1 cellular context compared by ENCODE assay signal in the genomic region with DNA sequence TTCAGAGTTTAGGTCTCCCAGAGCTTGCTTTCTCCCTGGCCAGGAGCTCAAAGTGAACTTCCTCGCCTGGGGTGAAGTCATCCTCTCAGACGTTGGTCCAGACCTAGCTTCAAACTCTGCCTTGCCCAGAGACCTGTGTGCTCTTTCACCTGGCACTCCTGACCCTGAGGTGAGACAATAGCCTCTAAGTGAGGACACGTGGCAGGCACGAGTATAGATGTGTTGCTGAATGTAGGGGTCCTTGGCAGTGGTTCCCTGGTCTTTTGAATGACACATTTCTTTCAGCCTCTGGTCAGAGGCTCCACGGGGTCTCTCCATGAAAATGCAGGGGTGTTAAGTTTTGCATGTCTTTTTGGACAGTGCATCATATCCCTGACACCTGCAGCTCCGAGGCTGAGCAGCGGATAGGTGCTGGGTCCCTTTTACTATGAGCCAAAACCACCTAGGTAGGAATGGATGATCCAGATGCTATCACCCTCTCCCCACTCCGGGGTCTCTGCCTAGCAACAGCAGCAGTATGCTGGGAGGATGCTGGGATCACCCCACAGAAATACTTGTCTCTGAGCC.
TF ChIP-seq lines count a peak whose summit lies in the region.

No MANE protein-coding gene starts in this region.

TF ChIP-seq in HEK293, 187 proteins besides CTCF, POLR2A, EP300 and RAD21:
- TF ChIP-seq ZXDB (tag by site-specific recombination; IDR thresholded peaks at IDR 0.05) = peak; percentile 75
TF ChIP-seq in HEK293: peak in this region for 1; not testable (repeated sequence) for 186.
